ENCODE assay signal across 11 cellular contexts in genomic region chr17:78995022-78995760, GRCh38. TPM values are rescaled to one million over a fixed set of nuclear protein-coding genes. Genes with fewer than 3 reads are reported as not detected.
DNase-seq lines count a peak whose midpoint lies in the region; ATAC-seq and TF ChIP-seq lines count a peak whose summit lies in the region.
"Had no signal": no experiment of that assay in that cellular context is flagged by ENCODE, and none has a peak within 500 bp of the region (broad histone marks: within the 10 kb centered on the region; RNA-seq: fewer than 3 reads in every experiment).

No MANE protein-coding gene starts in this region.

- no peak overlapping the region for H3K4me3 Mint-ChIP-seq in MCF 10A (ENCODE audit: unreplicated experiment)
- no peak overlapping the region for H3K4me3 Mint-ChIP-seq in central memory CD8-positive, alpha-beta T cell
- no peak overlapping the region for H3K4me3 Mint-ChIP-seq in CD4-positive, alpha-beta memory T cell

- ATAC-seq in central memory CD8-positive, alpha-beta T cell (replicated peaks; ENCODE audit: extremely low read depth, poor library complexity, severe bottlenecking) = no peak

- BruUV-seq in MCF 10A (replicated peaks; lab: Mats Ljungman, UMichigan) = no TSS peak

- CTCF ChIA-PET in MCF 10A (lab: Yijun Ruan, JAX) = interaction anchor here (0.6 to 1.6 kb wide), 4 partner anchors 10 to 397 kb away, joined by 3 to 5 read pairs (median 3); no protein-coding TSS in a partner anchor
- CTCF ChIA-PET in CD4-positive, alpha-beta memory T cell (lab: Charles Lee; ENCODE audit: partially characterized antibody) = interaction anchor here (1.3 to 2.5 kb wide), 3 partner anchors 8 to 11 kb away, joined by 5 to 10 read pairs (median 6); no protein-coding TSS in a partner anchor

- no peaks in the 10 kb centered on the region for H3K4me1 Mint-ChIP-seq in MCF 10A (ENCODE audit: insufficient read depth, unreplicated experiment)
- H3K4me1 Mint-ChIP-seq in central memory CD8-positive, alpha-beta T cell = peaks cover 15% of the 10 kb centered on the region
- H3K4me1 Mint-ChIP-seq in CD4-positive, alpha-beta memory T cell = peaks cover 5 to 11% (median 8%) of the 10 kb centered on the region in 4 donors

- no peaks in the 10 kb centered on the region for H3K27me3 Mint-ChIP-seq in MCF 10A (ENCODE audit: insufficient read depth, unreplicated experiment)
- H3K27me3 Mint-ChIP-seq in central memory CD8-positive, alpha-beta T cell = no peaks in the 10 kb centered on the region
- no peaks in the 10 kb centered on the region for H3K27me3 Mint-ChIP-seq in CD4-positive, alpha-beta memory T cell

- TF ChIP-seq POLR2A in breast epithelium (IDR thresholded peaks at IDR 0.05) (no peak), uterus (IDR thresholded peaks at IDR 0.05) (no peak)

- H3K36me3 ChIP-seq in breast epithelium = no peaks in the 10 kb centered on the region
- peaks cover 28% of the 10 kb centered on the region for H3K36me3 ChIP-seq in mucosa of stomach (ENCODE audit: control insufficient read depth, insufficient read depth, low read length)
- H3K36me3 ChIP-seq in uterus = no peaks in the 10 kb centered on the region
- peaks cover 46% of the 10 kb centered on the region for H3K36me3 ChIP-seq in CD4-positive, alpha-beta memory T cell (ENCODE audit: insufficient read depth, low read length)

- H3K27me3 ChIP-seq in breast epithelium (no peaks in the 10 kb centered on the region), mucosa of stomach (ENCODE audit: control insufficient read depth, insufficient read depth, low read length) (no peaks in the 10 kb centered on the region), uterus (no peaks in the 10 kb centered on the region)
- no peaks in the 10 kb centered on the region for H3K27me3 ChIP-seq in CD4-positive, alpha-beta memory T cell (ENCODE audit: insufficient read depth, low read length)

- H3K4me3 ChIP-seq in breast epithelium (no peak overlapping the region), mucosa of stomach (ENCODE audit: low read length) (no peak overlapping the region), uterus (no peak overlapping the region)
- no peak overlapping the region for H3K4me3 ChIP-seq in CD4-positive, alpha-beta memory T cell (ENCODE audit: low read length in 2 of 2)

- H3K27ac ChIP-seq in breast epithelium (peak overlapping the region; percentile 69 to 77), uterus (no peak overlapping the region)
- H3K27ac ChIP-seq in CD4-positive, alpha-beta memory T cell (ENCODE audit: low read depth, low read length) = no peak overlapping the region

- H3K9me3 ChIP-seq in breast epithelium (no peaks in the 10 kb centered on the region), mucosa of stomach (ENCODE audit: control insufficient read depth, low read length) (no peaks in the 10 kb centered on the region), uterus (no peaks in the 10 kb centered on the region)
- H3K9me3 ChIP-seq in CD4-positive, alpha-beta memory T cell (ENCODE audit: control insufficient read depth in 1 of 2, low read length in 2 of 2) = no peaks in the 10 kb centered on the region

- peak in 1 of 2 donors; percentile 49 for DNase-seq in breast epithelium (ENCODE audit: low spot score in 2 of 2)
- DNase-seq in MCF 10A (ENCODE audit: unreplicated experiment) = no peak
- no peak for DNase-seq in central memory CD8-positive, alpha-beta T cell (ENCODE audit: low spot score in 2 of 2)
- peak; percentile 14 to 16 for DNase-seq in uterus
- DNase-seq in NCI-H1105 treated with DMSO at 0.1 percent for 48 hours (lab: John Stamatoyannopoulos, UW) = no peak
- no peak for DNase-seq in CD4-positive, alpha-beta memory T cell
- DNase-seq in NCI-H146 treated with DMSO at 0.1 percent for 48 hours (lab: John Stamatoyannopoulos, UW; ENCODE audit: unreplicated experiment) = no peak
- DNase-seq: activated CD4-positive, CD25-positive, alpha-beta regulatory T cell; effector memory CD4-positive, alpha-beta T cell; NCI-H2029 treated with DMSO at 0.1 percent for 48 hours had no signal

- H3K9me3 Mint-ChIP-seq in MCF 10A (ENCODE audit: unreplicated experiment) = no peaks in the 10 kb centered on the region
- no peaks in the 10 kb centered on the region for H3K9me3 Mint-ChIP-seq in central memory CD8-positive, alpha-beta T cell
- H3K9me3 Mint-ChIP-seq in CD4-positive, alpha-beta memory T cell = no peaks in the 10 kb centered on the region

- peaks cover 66% of the 10 kb centered on the region for H3K36me3 Mint-ChIP-seq in MCF 10A (ENCODE audit: insufficient read depth, unreplicated experiment)
- peaks cover 33% of the 10 kb centered on the region for H3K36me3 Mint-ChIP-seq in central memory CD8-positive, alpha-beta T cell (ENCODE audit: insufficient read depth)
- H3K36me3 Mint-ChIP-seq in CD4-positive, alpha-beta memory T cell = peaks cover 26 to 62% of the 10 kb centered on the region in 2 donors

- no peak for TF ChIP-seq CTCF in breast epithelium (IDR thresholded peaks at IDR 0.05)
- no peak for TF ChIP-seq CTCF in MCF 10A (IDR thresholded peaks at IDR 0.05; ENCODE audit: unreplicated experiment)
- TF ChIP-seq CTCF in uterus (IDR thresholded peaks at IDR 0.05) = no peak

- no peak overlapping the region for H3K27ac Mint-ChIP-seq in MCF 10A (ENCODE audit: low read depth, unreplicated experiment)
- peak overlapping the region; percentile 59 for H3K27ac Mint-ChIP-seq in central memory CD8-positive, alpha-beta T cell (ENCODE audit: low read depth)
- peak overlapping the region in 1 of 7 donors; percentile 46 for H3K27ac Mint-ChIP-seq in CD4-positive, alpha-beta memory T cell

- intact Hi-C loops in breast epithelium (cut with DNase I; ENCODE audit: low total_unique reads) = no loop called here
- intact Hi-C loops in MCF 10A (cut with micrococcal nuclease) = no loop called here
- intact Hi-C loops in uterus (cut with DNase I; ENCODE audit: low total_unique reads) = no loop called here
- intact Hi-C loops in CD4-positive, alpha-beta memory T cell (cut with micrococcal nuclease) = no loop called here

- H3K4me1 ChIP-seq in breast epithelium (peaks cover 0 to 28% of the 10 kb centered on the region in 2 donors), mucosa of stomach (ENCODE audit: control insufficient read depth, insufficient read depth, low read length) (peaks cover 71% of the 10 kb centered on the region), uterus (no peaks in the 10 kb centered on the region)
- no peaks in the 10 kb centered on the region for H3K4me1 ChIP-seq in CD4-positive, alpha-beta memory T cell (ENCODE audit: insufficient read depth, low read length)

- POLR2A ChIA-PET in MCF 10A (lab: Yijun Ruan, JAX) = no interaction called here
- POLR2A ChIA-PET in CD4-positive, alpha-beta memory T cell (lab: Charles Lee; ENCODE audit: partially characterized antibody) = interaction anchor here (0.7 kb wide), 1 partner anchor 15 kb away, joined by 3 read pairs; the partner anchor contains the start of gene CANT1

- H3K9ac ChIP-seq in mucosa of stomach (ENCODE audit: low read length) = peak overlapping the region; percentile 54

RNA-seq across cellular contexts. Expression of gene CANT1, which starts 14.4 kb away (rescaled TPM):
- total RNA-seq in breast epithelium = 10 to 100 TPM; 26.1 to 48.1 (median 41.0) TPM
- 62.5 and 65.1 TPM in 2 replicates for total RNA-seq in MCF 10A (2022)
- 10 to 100 TPM in 3 of 4 donors, 1 to 10 TPM in 1; 9.2 to 40.6 (median 21.5) TPM for total RNA-seq in uterus
- total RNA-seq in CD4-positive, alpha-beta memory T cell = 10 to 100 TPM; 57.9 to 59.4 TPM
- 10 to 100 TPM in 1 of 2 donors, 1 to 10 TPM in 1; 7.2 to 10.5 TPM for polyA plus RNA-seq in CD4-positive, alpha-beta memory T cell

RNA-seq across cellular contexts. Expression of gene LGALS3BP, which starts 15.5 kb away (rescaled TPM):
- total RNA-seq in breast epithelium (100 to 1,000 TPM; 192 to 532 (median 206) TPM), MCF 10A (2022) (56.7 and 58.0 TPM in 2 replicates), uterus (100 to 1,000 TPM in 3 of 4 donors, 10 to 100 TPM in 1; 88.2 to 396 (median 244) TPM)
- total RNA-seq in CD4-positive, alpha-beta memory T cell = 10 to 100 TPM; 44.8 to 45.5 TPM
- polyA plus RNA-seq in CD4-positive, alpha-beta memory T cell = 10 to 100 TPM; 56.4 to 70.7 TPM

RNA-seq across cellular contexts. Expression of gene C1QTNF1, which starts 28.8 kb away (rescaled TPM):
- 100 to 1,000 TPM in 1 of 3 donors, 10 to 100 TPM in 2; 54.0 to 326 (median 61.9) TPM for total RNA-seq in breast epithelium
- 3.0 and 3.3 TPM in 2 replicates for total RNA-seq in MCF 10A (2022)
- total RNA-seq in uterus = 10 to 100 TPM in 3 of 4 donors, 1 to 10 TPM in 1; 2.9 to 80.8 (median 39.6) TPM
- not detected for total RNA-seq in CD4-positive, alpha-beta memory T cell
- not detected for polyA plus RNA-seq in CD4-positive, alpha-beta memory T cell

Comparison
In these comparisons a context has a peak if more than half of its experiments do, and no peak if none do; other contexts are left out.
1. DNase-seq: peak in uterus (2 of 2); none in MCF 10A (single experiment), central memory CD8-positive, alpha-beta T cell (0 of 2), NCI-H1105 treated with DMSO at 0.1 percent for 48 hours (single experiment), CD4-positive, alpha-beta memory T cell (0 of 5) and NCI-H146 treated with DMSO at 0.1 percent for 48 hours (single experiment).
2. H3K27ac ChIP-seq: peak in breast epithelium (2 of 2); none in uterus (0 of 2) and CD4-positive, alpha-beta memory T cell (single experiment).